1 cellular context compared by ENCODE assay signal in the genomic region with DNA sequence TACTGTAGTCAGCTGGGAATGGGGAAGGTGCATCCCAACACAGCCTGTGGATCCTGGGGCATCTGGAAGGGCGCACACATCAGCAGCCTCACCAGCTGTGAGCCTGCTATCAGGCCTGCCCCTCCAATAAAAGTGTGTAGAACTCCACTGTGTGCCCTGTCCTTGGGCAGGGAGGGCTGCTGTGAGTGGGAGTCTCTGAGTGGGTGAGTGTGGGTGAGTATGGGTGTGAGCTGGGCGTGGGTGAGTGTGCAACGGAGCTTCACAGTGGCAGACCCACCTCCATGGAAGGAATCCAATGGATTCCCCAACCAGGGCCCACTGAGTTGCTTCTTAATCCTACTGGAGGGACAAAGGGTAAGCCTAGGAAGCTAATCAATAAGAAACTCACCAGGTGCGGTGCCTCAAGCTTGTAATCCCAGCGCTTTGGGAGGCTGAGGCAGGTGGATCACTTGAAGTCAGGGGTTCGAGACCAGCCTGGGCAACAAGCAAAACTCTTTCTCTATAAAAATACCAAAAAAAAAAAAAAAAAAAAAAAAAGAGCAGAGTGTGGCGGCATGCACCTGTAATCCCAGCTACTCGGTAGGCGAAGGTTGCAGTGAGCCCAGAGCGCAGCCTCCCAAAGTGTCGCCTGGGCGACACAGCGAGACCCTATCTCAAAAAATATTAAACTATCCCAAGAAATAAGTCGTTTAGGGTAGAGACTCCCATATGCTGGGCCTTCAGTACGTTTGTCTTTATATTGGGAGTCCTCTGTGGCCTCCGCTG.
TF ChIP-seq lines count a peak whose summit lies in the region.

No MANE protein-coding gene starts in this region.

TF ChIP-seq in HCT116, 20 proteins besides CTCF, POLR2A, EP300 and RAD21 (continued from another document):
- TF ChIP-seq, protein P1, sequence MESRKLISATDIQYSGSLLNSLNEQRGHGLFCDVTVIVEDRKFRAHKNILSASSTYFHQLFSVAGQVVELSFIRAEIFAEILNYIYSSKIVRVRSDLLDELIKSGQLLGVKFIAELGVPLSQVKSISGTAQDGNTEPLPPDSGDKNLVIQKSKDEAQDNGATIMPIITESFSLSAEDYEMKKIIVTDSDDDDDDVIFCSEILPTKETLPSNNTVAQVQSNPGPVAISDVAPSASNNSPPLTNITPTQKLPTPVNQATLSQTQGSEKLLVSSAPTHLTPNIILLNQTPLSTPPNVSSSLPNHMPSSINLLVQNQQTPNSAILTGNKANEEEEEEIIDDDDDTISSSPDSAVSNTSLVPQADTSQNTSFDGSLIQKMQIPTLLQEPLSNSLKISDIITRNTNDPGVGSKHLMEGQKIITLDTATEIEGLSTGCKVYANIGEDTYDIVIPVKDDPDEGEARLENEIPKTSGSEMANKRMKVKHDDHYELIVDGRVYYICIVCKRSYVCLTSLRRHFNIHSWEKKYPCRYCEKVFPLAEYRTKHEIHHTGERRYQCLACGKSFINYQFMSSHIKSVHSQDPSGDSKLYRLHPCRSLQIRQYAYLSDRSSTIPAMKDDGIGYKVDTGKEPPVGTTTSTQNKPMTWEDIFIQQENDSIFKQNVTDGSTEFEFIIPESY (IDR thresholded peaks at IDR 0.05; ENCODE audit: extremely low read depth, insufficient replicate concordance, low read length), result no peak
- no peak for TF ChIP-seq ELF1 (IDR thresholded peaks at IDR 0.05; ENCODE audit: borderline replicate concordance, low read depth)
